In the genomic region with DNA sequence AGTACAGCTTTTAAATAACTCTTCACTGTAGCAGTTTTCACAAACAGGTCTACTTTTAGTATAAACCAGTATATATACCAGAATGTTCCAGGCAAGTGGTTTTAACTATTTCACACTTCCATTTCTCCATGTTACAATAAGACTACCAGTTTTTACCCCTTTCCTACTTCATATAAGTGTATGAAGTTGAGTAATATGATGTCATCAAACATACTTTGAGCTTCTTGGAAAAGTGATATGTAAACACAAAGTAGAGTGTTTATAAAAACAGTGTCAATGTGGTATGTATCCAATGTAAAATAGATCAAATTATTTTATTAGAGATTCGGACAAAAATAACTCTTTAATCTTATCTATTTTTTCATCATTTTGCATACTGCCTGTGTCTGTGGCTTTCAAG, we compare ENCODE assay signal across 20 cellular contexts. TPM values are rescaled to one million over a fixed set of nuclear protein-coding genes. Genes with fewer than 3 reads are reported as not detected.
DNase-seq lines count a peak whose midpoint lies in the region; ATAC-seq, FAIRE-seq and TF ChIP-seq lines count a peak whose summit lies in the region.
"Had no signal": no experiment of that assay in that cellular context is flagged by ENCODE, and none has a peak within 500 bp of the region (broad histone marks: within the 10 kb centered on the region; RNA-seq: fewer than 3 reads in every experiment).

No MANE protein-coding gene starts in this region.

- H3K27me3 ChIP-seq in HepG2 (ENCODE audit: control insufficient read depth in 1 of 2, insufficient read depth in 2 of 2, low read length in 2 of 2) (no peaks in the 10 kb centered on the region; a peak in 1 of 5 replicates), right lobe of liver (no peaks in the 10 kb centered on the region), muscle layer of colon (ENCODE audit: control insufficient read depth in 1 of 2, insufficient read depth in 2 of 2, low read length in 2 of 2) (no peaks in the 10 kb centered on the region)
- H3K27me3 ChIP-seq: MG63 had no signal

- POLR2A ChIA-PET in HepG2 (lab: Yijun Ruan, JAX): no interaction called here

- H3K9me3 ChIP-seq in HepG2 (ENCODE audit: low read length) (no peaks in the 10 kb centered on the region), right lobe of liver (no peaks in the 10 kb centered on the region), muscle layer of colon (ENCODE audit: low read length) (no peaks in the 10 kb centered on the region)
- H3K9me3 ChIP-seq: HAP-1, MG63 had no signal

- BruUV-seq in HepG2 (replicated peaks; lab: Mats Ljungman, UMichigan): no TSS peak

- no peak for TF ChIP-seq CTCF in HepG2 (CRISPR knock-in tag; IDR thresholded peaks at IDR 0.05)
- TF ChIP-seq CTCF in right lobe of liver (IDR thresholded peaks at IDR 0.05): no peak

- FAIRE-seq in HepG2 (lab: Jason Lieb, UNC): no peak
- FAIRE-seq: A204.1, G401.6 had no signal

- H3K4me2 ChIP-seq in HepG2 (ENCODE audit: low read depth, low read length): no peak overlapping the region
- H3K4me2 ChIP-seq: KMS-11 had no signal

- TF ChIP-seq POLR2A in HepG2 (IDR thresholded peaks at IDR 0.05; ENCODE audit: insufficient read depth in 1 of 2, low read depth in 2 of 2, low read length in 2 of 2): no peak
- TF ChIP-seq POLR2A in right lobe of liver (IDR thresholded peaks at IDR 0.05): no peak

- CTCF ChIA-PET in HepG2 (lab: Yijun Ruan, JAX; ENCODE audit: low intra/inter-chr PET ratio, low total read pairs): no interaction called here

- no peak overlapping the region for H3K4me3 ChIP-seq in HepG2 (replicated peaks in 1 of 3; ENCODE audit: insufficient read depth in 1 of 3, low read depth in 2 of 3, low read length in 3 of 3)
- H3K4me3 ChIP-seq in right lobe of liver: no peak overlapping the region
- H3K4me3 ChIP-seq in muscle layer of colon (ENCODE audit: low read depth in 1 of 2, low read length in 2 of 2): no peak overlapping the region
- H3K4me3 ChIP-seq: HAP-1, MG63, SK-N-MC had no signal

- peaks cover 6% of the 10 kb centered on the region; the same call in 1 of the 2 replicates for H4K20me1 ChIP-seq in HepG2 (ENCODE audit: insufficient read depth, low read length)

- DNase-seq in HepG2 (ENCODE audit: low spot score) (no peak), right lobe of liver (no peak), OCI-M1 (lab: John Stamatoyannopoulos, UW) (peak; percentile 47), EL (no peak), CD1c-positive myeloid dendritic cell (ENCODE audit: extremely low spot score) (no peak)
- no peak for DNase-seq in stimulated activated naive CD8-positive, alpha-beta T cell treated with anti-CD3 and anti-CD28 coated beads, Interleukin-15, Interleukin-2, amounts not matched to agents 100 U/mL and 50 U/mL, for 24 hours
- DNase-seq: MG63, NCI-H1417, NCI-H2081, NCI-H524 treated with DMSO at 0.1 percent for 48 hours had no signal

- H3K36me3 ChIP-seq in HepG2 (replicated peaks in 1 of 2; ENCODE audit: control insufficient read depth in 1 of 2, insufficient read depth in 2 of 2, low read length in 2 of 2): no peaks in the 10 kb centered on the region
- H3K36me3 ChIP-seq in right lobe of liver: no peaks in the 10 kb centered on the region
- no peaks in the 10 kb centered on the region for H3K36me3 ChIP-seq in muscle layer of colon (ENCODE audit: insufficient read depth, low read length)
- H3K36me3 ChIP-seq: HAP-1, MG63 had no signal

- TF ChIP-seq RAD21 in HepG2 (CRISPR knock-in tag; IDR thresholded peaks at IDR 0.05): no peak

- H3K4me1 ChIP-seq in HepG2 (ENCODE audit: insufficient read depth, low read length) (peaks cover 55% of the 10 kb centered on the region), right lobe of liver (peaks cover 0 to 12% (median 3%) of the 10 kb centered on the region in 4 donors), muscle layer of colon (ENCODE audit: insufficient read depth, low read length) (peaks cover 34% of the 10 kb centered on the region)

- WGBS in HepG2 (ENCODE audit: low lambda C conversion rate): 84% methylated on average over 1 of the region's 1 CpG
- WGBS in right lobe of liver (ENCODE audit: insufficient coverage, low coverage, low lambda C conversion rate, missing lambda C conversion rate): 82% methylated on average over 1 of the region's 1 CpG

- ATAC-seq in HepG2 (no peak), right lobe of liver (no peak), HG02623 (IDR thresholded peaks at IDR 0.05; ENCODE audit: unreplicated experiment) (no peak)
- ATAC-seq in stimulated activated naive CD8-positive, alpha-beta T cell treated with anti-CD3 and anti-CD28 coated beads, Interleukin-15, Interleukin-2, amounts not matched to agents 100 U/mL and 50 U/mL, for 24 hours: no peak
- ATAC-seq: Right ventricle myocardium inferior had no signal

- H3K9ac ChIP-seq in HepG2 (ENCODE audit: insufficient read depth, low read depth, low read length) (no peak overlapping the region), muscle layer of colon (ENCODE audit: low read length) (no peak overlapping the region)
- H3K9ac ChIP-seq: KMS-11 had no signal

- H3K27ac ChIP-seq in HepG2 (ENCODE audit: extremely low read length, insufficient read depth, low read length) (no peak overlapping the region), right lobe of liver (no peak overlapping the region), muscle layer of colon (ENCODE audit: low read depth, low read length) (peak overlapping the region; percentile 65)
- H3K27ac ChIP-seq: C4-2B, HL-60, KMS-11, SK-N-MC had no signal

- peaks cover 27% of the 10 kb centered on the region for H3K79me2 ChIP-seq in HepG2 (ENCODE audit: insufficient read depth, low read length)

- TF ChIP-seq EP300 in HepG2 (IDR thresholded peaks at IDR 0.05; ENCODE audit: low read depth in 2 of 2, low read length in 2 of 2): no peak
- no peak for TF ChIP-seq EP300 in HepG2 (CRISPR knock-in tag; IDR thresholded peaks at IDR 0.05; ENCODE audit: borderline replicate concordance)

- H2AFZ ChIP-seq in HepG2 (ENCODE audit: low read length): no peak overlapping the region

- in situ Hi-C loops in HepG2 (cut with HindIII; ENCODE audit: extremely low pct_ligation_motif_present, low pct_unique_long_range_greater_than_20kb): no loop called here

- intact Hi-C loops in HepG2 (cut with micrococcal nuclease; ENCODE audit: unreplicated experiment) (no loop called here), right lobe of liver (cut with DNase I) (no loop called here)

TF ChIP-seq in HepG2, 621 proteins besides CTCF, POLR2A, EP300 and RAD21:
- TF ChIP-seq ATF7 (IDR thresholded peaks at IDR 0.05): peak; percentile 85
- no peak for TF ChIP-seq ATF7 (CRISPR knock-in tag; IDR thresholded peaks at IDR 0.05)
- TF ChIP-seq ZNF205 (CRISPR knock-in tag; IDR thresholded peaks at IDR 0.05): no peak
- TF ChIP-seq CREB1 (IDR thresholded peaks at IDR 0.05): peak; percentile 51; the same call in 1 of the 2 replicates
- TF ChIP-seq CREB1 (CRISPR knock-in tag; IDR thresholded peaks at IDR 0.05): no peak
- no peak for TF ChIP-seq ZNF782 (CRISPR knock-in tag; IDR thresholded peaks at IDR 0.05; ENCODE audit: borderline replicate concordance)
- TF ChIP-seq RBM22 (optimal IDR thresholded peaks at IDR 0.05; ENCODE audit: low read length): no peak
- no peak for TF ChIP-seq HDAC1 (CRISPR knock-in tag; IDR thresholded peaks at IDR 0.05)

RNA-seq across cellular contexts. Expression of a gene that starts 2.5 kb away (rescaled TPM):
- total RNA-seq in HepG2 (2016; rRNA removed; fragmentation: Illumina TruSeq; extraction: Trizol) (26.2 and 37.7 TPM in 2 replicates), right lobe of liver (1 to 10 TPM in 3 of 6 experiments, under 1 TPM in 3; 0.29 to 1.5 (median 0.77) TPM)
- total RNA-seq in HepG2 (2016; cell fraction: cytosol; rRNA removed; fragmentation: Illumina TruSeq; extraction: Trizol; ENCODE audit: low read depth): 3.1 and 3.4 TPM in 2 replicates
- 25.3 and 36.5 TPM in 2 replicates for total RNA-seq in HepG2 (2016; cell fraction: insoluble cytoplasmic fraction; rRNA removed; fragmentation: Illumina TruSeq; extraction: Trizol)
- 16.5 TPM in 2 replicates for total RNA-seq in HepG2 (2016; cell fraction: membrane; rRNA removed; fragmentation: Illumina TruSeq; extraction: Trizol)
- total RNA-seq in HepG2 (2016; cell fraction: nucleus; rRNA removed; fragmentation: Illumina TruSeq; extraction: Trizol): 36.5 and 38.6 TPM in 2 replicates
- polyA plus RNA-seq in HepG2 (2011; rRNA removed): 36.5 and 50.7 TPM in 2 replicates
- polyA plus RNA-seq in HepG2 (2011; cell fraction: cytosol; rRNA removed): 33.7 and 46.9 TPM in 2 replicates
- polyA plus RNA-seq in HepG2 (2011; cell fraction: nucleus; rRNA removed): 17.0 and 22.0 TPM in 2 replicates
- 18.9 and 24.9 TPM in 2 replicates for polyA plus RNA-seq in HepG2 (2012)
- 2.3 and 2.8 TPM in 2 replicates for polyA plus RNA-seq in HepG2 (2016; cell fraction: cytosol; fragmentation: Illumina TruSeq; extraction: Trizol; ENCODE audit: low read depth)
- polyA plus RNA-seq in HepG2 (2016; cell fraction: insoluble cytoplasmic fraction; fragmentation: Illumina TruSeq; extraction: Trizol; ENCODE audit: low read depth): 23.7 TPM in 2 replicates
- 8.0 and 8.6 TPM in 2 replicates for polyA plus RNA-seq in HepG2 (2016; cell fraction: membrane; fragmentation: Illumina TruSeq; extraction: Trizol; ENCODE audit: low read depth)
- 41.8 and 43.1 TPM in 2 replicates for polyA plus RNA-seq in HepG2 (2016; cell fraction: nucleus; fragmentation: Illumina TruSeq; extraction: Trizol; ENCODE audit: insufficient read depth, low read depth)
- 0.87 and 184 TPM in 2 replicates for polyA minus RNA-seq in HepG2 (2011; rRNA and poly(A)+ RNA removed; ENCODE audit: low replicate concordance)
- 34.4 and 49.4 TPM in 2 replicates for polyA minus RNA-seq in HepG2 (2011; cell fraction: cytosol; rRNA and poly(A)+ RNA removed)
- 30.6 and 38.9 TPM in 2 replicates for polyA minus RNA-seq in HepG2 (2011; cell fraction: nucleus; rRNA and poly(A)+ RNA removed)
